In the genomic region with DNA sequence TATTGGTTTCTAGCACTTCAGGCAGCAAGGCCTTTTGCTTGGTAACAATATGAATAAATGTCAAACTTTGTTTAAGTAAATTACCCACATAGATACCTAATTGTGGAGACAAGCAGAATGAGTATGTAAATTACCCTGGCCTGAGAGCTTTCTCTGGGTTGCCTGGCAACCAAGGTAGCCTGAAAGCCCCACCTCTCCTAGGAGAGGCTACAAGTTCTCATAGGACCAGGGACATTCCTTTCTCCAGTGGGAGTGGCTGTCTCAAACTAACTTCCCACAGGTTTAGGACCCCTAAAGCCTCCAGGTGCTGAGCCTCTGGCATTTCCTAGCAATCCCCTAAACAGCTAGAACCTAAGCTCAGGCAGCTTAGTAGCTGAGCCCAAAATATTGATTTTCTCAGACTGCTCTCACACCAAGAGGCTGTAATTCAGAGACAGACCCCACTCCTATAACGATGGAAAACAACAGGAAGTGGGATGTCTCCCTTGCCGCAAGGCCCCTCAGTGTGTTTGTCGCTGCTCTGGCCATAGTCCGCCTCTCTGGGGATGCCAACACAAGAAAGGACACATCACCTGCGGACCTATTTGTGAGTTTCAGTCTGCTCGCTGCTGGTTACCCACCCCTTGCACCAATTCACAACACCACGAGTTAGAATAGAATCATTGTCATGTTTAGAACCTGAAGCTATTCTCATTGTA, we compare ENCODE assay signal across 8 cellular contexts.
A peak's percentile ranks its signal among the peaks of the same experiment; 100 is the strongest.
DNase-seq lines count a peak whose midpoint lies in the region; ATAC-seq lines count a peak whose summit lies in the region.

No MANE protein-coding gene starts in this region.

- H3K27ac ChIP-seq in skin epidermis: peak overlapping the region in 13 of 21 experiments; percentile 9 to 72 (median 60)

- H3K9me3 Mint-ChIP-seq in central memory CD8-positive, alpha-beta T cell: no peaks in the 10 kb centered on the region

- H3K4me1 Mint-ChIP-seq in central memory CD8-positive, alpha-beta T cell: no peaks in the 10 kb centered on the region

- ATAC-seq in HG03103 (IDR thresholded peaks at IDR 0.05; ENCODE audit: low read depth, unreplicated experiment) (peak; percentile 55), GM18861 (IDR thresholded peaks at IDR 0.05; ENCODE audit: unreplicated experiment) (no peak)
- peak; percentile 24 for ATAC-seq in central memory CD8-positive, alpha-beta T cell (replicated peaks; ENCODE audit: extremely low read depth, poor library complexity, severe bottlenecking)

- no peak overlapping the region for H3K27ac Mint-ChIP-seq in central memory CD8-positive, alpha-beta T cell (ENCODE audit: low read depth)

- DNase-seq in NCI-H146 (lab: John Stamatoyannopoulos, UW): peak; percentile 34
- DNase-seq in NCI-H146 treated with DMSO at 0.1 percent for 48 hours (lab: John Stamatoyannopoulos, UW; ENCODE audit: unreplicated experiment): no peak
- no peak for DNase-seq in central memory CD8-positive, alpha-beta T cell (ENCODE audit: low spot score in 2 of 2)
- no peak for DNase-seq in stimulated activated CD4-positive, alpha-beta T cell treated with anti-CD3 and anti-CD28 coated beads, Interleukin-12 subunit alpha, Interleukin-12 subunit beta, amount 100 ng/mL, for 4 hours
- DNase-seq in NCI-H1694 (lab: John Stamatoyannopoulos, UW): no peak

- H3K4me3 ChIP-seq in skin epidermis: no peak overlapping the region

- no peaks in the 10 kb centered on the region for H3K27me3 Mint-ChIP-seq in central memory CD8-positive, alpha-beta T cell

- H3K4me3 Mint-ChIP-seq in central memory CD8-positive, alpha-beta T cell: no peak overlapping the region

- peaks cover 1% of the 10 kb centered on the region for H3K36me3 Mint-ChIP-seq in central memory CD8-positive, alpha-beta T cell (ENCODE audit: insufficient read depth)
